ENCODE assay signal across 9 cellular contexts in the genomic region with DNA sequence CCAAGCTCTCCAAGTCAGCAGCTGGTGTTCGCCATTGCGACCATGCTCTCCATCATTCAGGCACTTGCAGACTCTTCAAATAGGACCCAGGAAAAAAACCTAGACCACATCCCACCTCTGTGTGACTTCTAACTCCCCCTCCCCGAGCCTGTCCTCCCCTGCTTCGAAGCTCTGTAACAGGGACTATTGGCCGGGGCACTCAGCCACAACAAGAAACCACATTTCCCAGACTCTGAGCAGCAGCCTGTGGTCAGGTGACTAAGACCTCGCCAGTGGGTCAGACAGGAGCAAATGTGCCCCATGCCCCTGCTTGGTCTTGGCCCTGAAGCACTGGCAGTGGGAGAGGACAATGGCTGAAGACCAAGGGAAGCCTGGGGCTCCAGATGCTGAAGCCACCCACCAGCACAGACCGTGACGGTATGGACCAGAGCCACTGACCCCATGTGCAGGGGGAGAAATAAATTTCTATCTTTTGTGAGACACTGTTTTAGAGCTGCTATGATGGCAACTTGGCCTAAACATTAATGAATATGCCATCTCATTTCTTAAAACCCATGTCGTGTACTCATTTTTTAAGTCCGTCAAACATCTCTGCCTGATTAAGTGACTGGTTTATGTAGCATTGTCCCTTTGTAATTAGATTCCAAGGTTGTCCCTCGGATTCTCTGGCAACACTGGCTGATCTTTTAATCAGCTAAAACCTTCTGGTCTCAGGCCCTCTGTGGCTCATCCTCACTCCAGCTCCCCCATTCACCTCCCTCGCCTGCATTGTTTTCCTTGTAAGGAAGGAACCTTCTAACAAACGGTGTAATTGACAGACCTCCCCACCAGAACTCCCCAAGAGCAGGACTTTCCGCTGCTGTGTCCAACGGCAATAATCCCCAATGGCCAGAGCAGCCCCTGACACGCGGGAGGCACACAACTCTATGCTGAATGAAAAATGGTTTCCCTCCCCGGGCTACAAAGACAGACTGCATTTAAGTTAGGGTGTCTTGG.
DNase-seq lines count a peak whose midpoint lies in the region; ATAC-seq lines count a peak whose summit lies in the region.
"Had no signal": no experiment of that assay in that cellular context is flagged by ENCODE, and none has a peak within 500 bp of the region (broad histone marks: within the 10 kb centered on the region; RNA-seq: fewer than 3 reads in every experiment).

No MANE protein-coding gene starts in this region.

- no peak for ATAC-seq in activated CD4-positive, alpha-beta T cell treated with anti-CD3 and anti-CD28 coated beads for 36 hours
- ATAC-seq in HG02759 (IDR thresholded peaks at IDR 0.05; ENCODE audit: unreplicated experiment) (peak; percentile 59), T-helper 17 cell (no peak), HG03521 (IDR thresholded peaks at IDR 0.05; ENCODE audit: unreplicated experiment) (no peak)

- intact Hi-C loops in activated CD4-positive, alpha-beta T cell treated with anti-CD3 and anti-CD28 coated beads for 36 hours (cut with DNase I, micrococcal nuclease) = no loop called here

- peaks cover 27% of the 10 kb centered on the region for H3K36me3 ChIP-seq in iPS-20b (ENCODE audit: insufficient read depth, low read depth, low read length)

- DNase-seq in activated CD4-positive, alpha-beta T cell treated with anti-CD3 and anti-CD28 coated beads for 36 hours = peak; percentile 46
- DNase-seq in activated CD4-positive, alpha-beta T cell treated with anti-CD3 and anti-CD28 coated beads for 1 hour = no peak
- DNase-seq in T-helper 17 cell = no peak
- no peak for DNase-seq in NCI-H69 (lab: John Stamatoyannopoulos, UW)
- DNase-seq in SHP77 treated with DMSO at 0.1 percent for 48 hours (lab: John Stamatoyannopoulos, UW) = no peak

- no peak overlapping the region for H3K27ac ChIP-seq in iPS-20b (ENCODE audit: low read length)

- peaks cover 71% of the 10 kb centered on the region for H3K4me1 Mint-ChIP-seq in activated CD4-positive, alpha-beta T cell treated with anti-CD3 and anti-CD28 coated beads for 36 hours
- peaks cover 56% of the 10 kb centered on the region for H3K4me1 Mint-ChIP-seq in T-helper 17 cell

- peak overlapping the region; percentile 45 for H3K27ac Mint-ChIP-seq in activated CD4-positive, alpha-beta T cell treated with anti-CD3 and anti-CD28 coated beads for 36 hours
- peak overlapping the region; percentile 95 for H3K27ac Mint-ChIP-seq in T-helper 17 cell

- H3K4me1 ChIP-seq in iPS-20b (ENCODE audit: insufficient read depth, low read length) = peaks cover 52% of the 10 kb centered on the region

- POLR2A ChIA-PET in activated CD4-positive, alpha-beta T cell treated with anti-CD3 and anti-CD28 coated beads for 36 hours (lab: Charles Lee) = interaction anchor here (0.5 to 0.7 kb wide), 2 partner anchors 65 to 152 kb away, joined by 3 read pairs; no protein-coding TSS in a partner anchor

- H3K9me3 ChIP-seq in T-helper 17 cell (ENCODE audit: control insufficient read depth, low read length, poor library complexity, severe bottlenecking) (no peaks in the 10 kb centered on the region), iPS-20b (ENCODE audit: insufficient read depth, low read depth, low read length) (no peaks in the 10 kb centered on the region)

- peaks cover 27% of the 10 kb centered on the region for H3K36me3 Mint-ChIP-seq in activated CD4-positive, alpha-beta T cell treated with anti-CD3 and anti-CD28 coated beads for 36 hours (ENCODE audit: low read depth)
- H3K36me3 Mint-ChIP-seq in T-helper 17 cell (ENCODE audit: low read depth) = peaks cover 2% of the 10 kb centered on the region

- H3K9ac ChIP-seq in iPS-20b (ENCODE audit: low read depth, low read length) = peak overlapping the region; percentile 25; the same call in 1 of the 2 replicates

- no peaks in the 10 kb centered on the region for H3K9me3 Mint-ChIP-seq in activated CD4-positive, alpha-beta T cell treated with anti-CD3 and anti-CD28 coated beads for 36 hours (ENCODE audit: low read depth)

- no peaks in the 10 kb centered on the region for H3K27me3 Mint-ChIP-seq in activated CD4-positive, alpha-beta T cell treated with anti-CD3 and anti-CD28 coated beads for 36 hours
- no peaks in the 10 kb centered on the region for H3K27me3 Mint-ChIP-seq in T-helper 17 cell

- CTCF ChIA-PET in activated CD4-positive, alpha-beta T cell treated with anti-CD3 and anti-CD28 coated beads for 36 hours (lab: Charles Lee) = interaction anchor here (0.6 to 1.5 kb wide), 4 partner anchors 41 to 175 kb away, joined by 3 to 5 read pairs (median 4); no protein-coding TSS in a partner anchor

- no peaks in the 10 kb centered on the region for H3K27me3 ChIP-seq in iPS-20b (ENCODE audit: insufficient read depth, low read length)

- no peak overlapping the region for H3K4me3 Mint-ChIP-seq in activated CD4-positive, alpha-beta T cell treated with anti-CD3 and anti-CD28 coated beads for 36 hours
- peak overlapping the region; percentile 72 for H3K4me3 Mint-ChIP-seq in T-helper 17 cell

- no peak overlapping the region for H3K4me3 ChIP-seq in iPS-20b (ENCODE audit: low read length)
- H3K4me3 ChIP-seq: skin epidermis had no signal
